Comparison of ENCODE assay signal across 20 cellular contexts in the genomic region with DNA sequence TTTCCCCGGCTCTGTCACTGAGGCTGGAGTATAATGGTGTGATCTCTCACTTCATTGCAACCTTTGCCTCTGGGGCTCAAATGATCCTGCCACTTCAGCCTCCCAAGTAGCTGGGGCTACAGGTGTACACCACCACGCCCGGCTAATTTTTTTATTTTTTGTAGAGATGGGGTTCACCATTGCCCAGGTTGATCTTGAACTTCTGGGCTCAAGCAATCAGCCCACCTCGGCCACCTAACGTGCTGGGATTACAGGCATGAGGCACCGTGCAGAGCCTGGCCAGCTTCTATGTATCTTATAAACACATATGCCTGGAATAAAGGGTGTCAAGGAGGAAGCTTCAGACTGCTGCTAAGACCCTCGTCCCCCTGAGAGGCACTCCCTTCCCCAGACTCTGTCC. TPM values are rescaled to one million over a fixed set of nuclear protein-coding genes. Genes with fewer than 3 reads are reported as not detected.
A peak's percentile ranks its signal among the peaks of the same experiment; 100 is the strongest.
DNase-seq lines count a peak whose midpoint lies in the region; ATAC-seq lines count a peak whose summit lies in the region.
"Had no signal": no experiment of that assay in that cellular context is flagged by ENCODE, and none has a peak within 500 bp of the region (broad histone marks: within the 10 kb centered on the region; RNA-seq: fewer than 3 reads in every experiment).

No MANE protein-coding gene starts in this region.

- H3K27me3 Mint-ChIP-seq in activated T-cell treated with anti-CD3 and anti-CD28 coated beads, Interleukin-2, amount 50 U/mL, for 72 hours (ENCODE audit: low read depth) = no peaks in the 10 kb centered on the region
- H3K27me3 Mint-ChIP-seq in T-helper 17 cell = no peaks in the 10 kb centered on the region
- no peaks in the 10 kb centered on the region for H3K27me3 Mint-ChIP-seq in dendritic cell treated with granulocyte-macrophage colony-stimulating factor and Interleukin-4, amounts not matched to agents 40 ng/mL and 50 ng/mL, for 4 days
- H3K27me3 Mint-ChIP-seq: CD4-positive, CD25-positive, alpha-beta regulatory T cell had no signal

- intact Hi-C loops in dendritic cell treated with granulocyte-macrophage colony-stimulating factor and Interleukin-4, amounts not matched to agents 40 ng/mL and 50 ng/mL, for 4 days (cut with micrococcal nuclease) = loop anchor here (10.0 kb wide), 1 partner anchor 50 kb away; no protein-coding TSS in a partner anchor

- H3K4me1 Mint-ChIP-seq in activated T-cell treated with anti-CD3 and anti-CD28 coated beads, Interleukin-2, amount 50 U/mL, for 72 hours (ENCODE audit: low read depth) = peaks cover 44% of the 10 kb centered on the region
- peaks cover 10% of the 10 kb centered on the region for H3K4me1 Mint-ChIP-seq in T-helper 17 cell
- peaks cover 51% of the 10 kb centered on the region for H3K4me1 Mint-ChIP-seq in dendritic cell treated with granulocyte-macrophage colony-stimulating factor and Interleukin-4, amounts not matched to agents 40 ng/mL and 50 ng/mL, for 4 days (ENCODE audit: low read depth)
- H3K4me1 Mint-ChIP-seq in stimulated activated effector memory CD8-positive, alpha-beta T cell treated with anti-CD3 and anti-CD28 coated beads, Interleukin-12 subunit alpha, Interleukin-12 subunit beta, amount 100 ng/mL, for 72 hours = peaks cover 24% of the 10 kb centered on the region

- H3K9me3 Mint-ChIP-seq in activated T-cell treated with anti-CD3 and anti-CD28 coated beads, Interleukin-2, amount 50 U/mL, for 72 hours = no peaks in the 10 kb centered on the region
- H3K9me3 Mint-ChIP-seq in dendritic cell treated with granulocyte-macrophage colony-stimulating factor and Interleukin-4, amounts not matched to agents 40 ng/mL and 50 ng/mL, for 4 days = no peaks in the 10 kb centered on the region
- H3K9me3 Mint-ChIP-seq in stimulated activated effector memory CD8-positive, alpha-beta T cell treated with anti-CD3 and anti-CD28 coated beads, Interleukin-12 subunit alpha, Interleukin-12 subunit beta, amount 100 ng/mL, for 72 hours = no peaks in the 10 kb centered on the region
- H3K9me3 Mint-ChIP-seq: CD4-positive, CD25-positive, alpha-beta regulatory T cell had no signal

- DNase-seq in activated T-cell treated with anti-CD3 and anti-CD28 coated beads, Interleukin-2, amount 50 U/mL, for 72 hours = no peak
- DNase-seq in activated T-cell treated with anti-CD3 and anti-CD28 coated beads for 4 hours (no peak), T-helper 17 cell (no peak), GDM1 (lab: John Stamatoyannopoulos, UW) (no peak), SKM-1 treated with dmso at 0.1 percent for 144 hours (lab: John Stamatoyannopoulos, UW; ENCODE audit: unreplicated experiment) (no peak)
- DNase-seq in stimulated activated effector memory CD8-positive, alpha-beta T cell treated with anti-CD3 and anti-CD28 coated beads, Interleukin-12 subunit alpha, Interleukin-12 subunit beta, amount 100 ng/mL, for 72 hours (ENCODE audit: low spot score in 2 of 2) = no peak
- DNase-seq: CD4-positive, CD25-positive, alpha-beta regulatory T cell; EL; GM23248; KBM-7; NCI-H1092; NCI-H1436; NCI-H187 treated with DMSO at 0.1 percent for 48 hours; NCI-H2107; NCI-H446 treated with DMSO at 0.1 percent for 48 hours; NCI-H526 treated with DMSO at 0.1 percent for 48 hours had no signal

- peak overlapping the region; percentile 5 for H3K27ac Mint-ChIP-seq in activated T-cell treated with anti-CD3 and anti-CD28 coated beads, Interleukin-2, amount 50 U/mL, for 72 hours
- H3K27ac Mint-ChIP-seq in T-helper 17 cell = peak overlapping the region; percentile 34
- peak overlapping the region; percentile 60 for H3K27ac Mint-ChIP-seq in dendritic cell treated with granulocyte-macrophage colony-stimulating factor and Interleukin-4, amounts not matched to agents 40 ng/mL and 50 ng/mL, for 4 days
- H3K27ac Mint-ChIP-seq in stimulated activated effector memory CD8-positive, alpha-beta T cell treated with anti-CD3 and anti-CD28 coated beads, Interleukin-12 subunit alpha, Interleukin-12 subunit beta, amount 100 ng/mL, for 72 hours = peak overlapping the region; percentile 67

- H3K9me3 ChIP-seq in T-helper 17 cell (ENCODE audit: control insufficient read depth, low read length, poor library complexity, severe bottlenecking) = no peaks in the 10 kb centered on the region

- peak overlapping the region in 1 of 2 donors; percentile 25 for H3K4me3 Mint-ChIP-seq in activated T-cell treated with anti-CD3 and anti-CD28 coated beads, Interleukin-2, amount 50 U/mL, for 72 hours
- H3K4me3 Mint-ChIP-seq in T-helper 17 cell = no peak overlapping the region
- peak overlapping the region; percentile 13 for H3K4me3 Mint-ChIP-seq in dendritic cell treated with granulocyte-macrophage colony-stimulating factor and Interleukin-4, amounts not matched to agents 40 ng/mL and 50 ng/mL, for 4 days
- no peak overlapping the region for H3K4me3 Mint-ChIP-seq in stimulated activated effector memory CD8-positive, alpha-beta T cell treated with anti-CD3 and anti-CD28 coated beads, Interleukin-12 subunit alpha, Interleukin-12 subunit beta, amount 100 ng/mL, for 72 hours

- peaks cover 2 to 15% of the 10 kb centered on the region in 2 donors for H3K36me3 Mint-ChIP-seq in activated T-cell treated with anti-CD3 and anti-CD28 coated beads, Interleukin-2, amount 50 U/mL, for 72 hours (ENCODE audit: insufficient read depth in 2 of 2)
- peaks cover 2% of the 10 kb centered on the region for H3K36me3 Mint-ChIP-seq in T-helper 17 cell (ENCODE audit: low read depth)
- H3K36me3 Mint-ChIP-seq in dendritic cell treated with granulocyte-macrophage colony-stimulating factor and Interleukin-4, amounts not matched to agents 40 ng/mL and 50 ng/mL, for 4 days (ENCODE audit: low read depth) = peaks cover 34% of the 10 kb centered on the region
- H3K36me3 Mint-ChIP-seq in stimulated activated effector memory CD8-positive, alpha-beta T cell treated with anti-CD3 and anti-CD28 coated beads, Interleukin-12 subunit alpha, Interleukin-12 subunit beta, amount 100 ng/mL, for 72 hours = peaks cover 55% of the 10 kb centered on the region

- ATAC-seq in activated T-cell treated with anti-CD3 and anti-CD28 coated beads, Interleukin-2, amount 50 U/mL, for 72 hours (replicated peaks in 1 of 2) = no peak
- no peak for ATAC-seq in T-helper 17 cell
- no peak for ATAC-seq in stimulated activated effector memory CD8-positive, alpha-beta T cell treated with anti-CD3 and anti-CD28 coated beads, Interleukin-12 subunit alpha, Interleukin-12 subunit beta, amount 100 ng/mL, for 72 hours
- ATAC-seq: HCT116, Right ventricle myocardium inferior had no signal

RNA-seq across cellular contexts. Expression of gene ZNF589, which starts 4.2 kb away (rescaled TPM):
- total RNA-seq in activated T-cell treated with anti-CD3 and anti-CD28 coated beads, Interleukin-2, amount 50 U/mL, for 72 hours = 10 to 100 TPM; 26.0 to 39.7 TPM
- 10 to 100 TPM; 31.0 to 35.4 TPM for total RNA-seq in T-helper 17 cell

RNA-seq across cellular contexts. Expression of gene CAMP, which starts 21.8 kb away (rescaled TPM):
- total RNA-seq in activated T-cell treated with anti-CD3 and anti-CD28 coated beads, Interleukin-2, amount 50 U/mL, for 72 hours = not detected
- not detected for total RNA-seq in T-helper 17 cell
- total RNA-seq: CD4-positive, CD25-positive, alpha-beta regulatory T cell; GM23248; HT1080 had no signal

RNA-seq across cellular contexts. Expression of gene NME6, which starts 56.0 kb away (rescaled TPM):
- total RNA-seq in activated T-cell treated with anti-CD3 and anti-CD28 coated beads, Interleukin-2, amount 50 U/mL, for 72 hours = 10 to 100 TPM; 38.3 to 41.9 TPM
- 10 to 100 TPM; 13.4 to 17.0 TPM for total RNA-seq in T-helper 17 cell

RNA-seq across cellular contexts. Expression of gene CDC25A, which starts 56.9 kb away (rescaled TPM):
- 10 to 100 TPM; 27.8 to 31.6 TPM for total RNA-seq in activated T-cell treated with anti-CD3 and anti-CD28 coated beads, Interleukin-2, amount 50 U/mL, for 72 hours
- total RNA-seq in T-helper 17 cell = under 1 TPM; 0.22 to 0.44 TPM

Comparison
In these comparisons a context has a peak if more than half of its experiments do, and no peak if none do; other contexts are left out.
1. H3K27ac Mint-ChIP-seq: peak in every context shown above with its lines; median percentile 67 in stimulated activated effector memory CD8-positive, alpha-beta T cell treated with anti-CD3 and anti-CD28 coated beads, Interleukin-12 subunit alpha, Interleukin-12 subunit beta, amount 100 ng/mL, for 72 hours; 60 in dendritic cell treated with granulocyte-macrophage colony-stimulating factor and Interleukin-4, amounts not matched to agents 40 ng/mL and 50 ng/mL, for 4 days; 34 in T-helper 17 cell; 5 in activated T-cell treated with anti-CD3 and anti-CD28 coated beads, Interleukin-2, amount 50 U/mL, for 72 hours.